8 cellular contexts compared by ENCODE assay signal in the genomic region with DNA sequence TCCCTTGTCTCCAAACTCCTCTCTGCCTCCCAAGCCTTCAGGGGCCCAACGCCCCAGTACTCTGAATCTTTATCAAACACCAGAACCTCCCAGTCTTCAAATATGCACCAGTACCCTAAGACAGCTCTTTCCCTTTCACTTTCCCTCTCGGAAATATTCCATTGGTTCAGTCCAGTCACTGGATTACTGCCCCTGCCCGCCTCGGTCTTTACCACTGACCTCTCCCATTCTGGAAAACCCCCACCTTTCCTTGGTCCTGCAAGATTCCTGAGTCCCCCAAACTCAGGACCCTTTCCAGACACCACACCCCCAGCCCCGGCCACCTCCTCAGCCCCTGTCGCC. TPM values are rescaled to one million over a fixed set of nuclear protein-coding genes. Genes with fewer than 3 reads are reported as not detected.
DNase-seq lines count a peak whose midpoint lies in the region; ATAC-seq and TF ChIP-seq lines count a peak whose summit lies in the region.

No MANE protein-coding gene starts in this region.

- peak overlapping the region; percentile 95 for H3K27ac Mint-ChIP-seq in activated CD4-positive, alpha-beta T cell treated with anti-CD3 and anti-CD28 coated beads, Interleukin-2, amount 10 ng/mL, durations not matched to agents 24 days and 14 days
- peak overlapping the region; percentile 93 for H3K27ac Mint-ChIP-seq in activated T-helper 2 cell treated with anti-CD3 and anti-CD28 coated beads, Interferon-gamma antibody, Interleukin-2, Interleukin-4, amounts not matched to agents 10 μg/mL and 5 μg/mL and 100 μg/mL, durations not matched to agents 14 hours and 24 hours and 36 hours

- peaks cover 55% of the 10 kb centered on the region for H3K4me1 ChIP-seq in left ventricle myocardium inferior
- H3K4me1 ChIP-seq in rectal smooth muscle tissue (ENCODE audit: control insufficient read depth, insufficient read depth, low read length) = peaks cover 5% of the 10 kb centered on the region

- H3K9me3 Mint-ChIP-seq in activated CD4-positive, alpha-beta T cell treated with anti-CD3 and anti-CD28 coated beads, Interleukin-2, amount 10 ng/mL, durations not matched to agents 24 days and 14 days = no peaks in the 10 kb centered on the region
- H3K9me3 Mint-ChIP-seq in activated T-helper 2 cell treated with anti-CD3 and anti-CD28 coated beads, Interferon-gamma antibody, Interleukin-2, Interleukin-4, amounts not matched to agents 10 μg/mL and 5 μg/mL and 100 μg/mL, durations not matched to agents 14 hours and 24 hours and 36 hours = peaks cover 6% of the 10 kb centered on the region

- H3K27me3 ChIP-seq in left ventricle myocardium inferior (ENCODE audit: low read depth) = no peaks in the 10 kb centered on the region
- H3K27me3 ChIP-seq in rectal smooth muscle tissue (ENCODE audit: control insufficient read depth, insufficient read depth, low read length) = no peaks in the 10 kb centered on the region

- no peak for ATAC-seq in HG03097 (IDR thresholded peaks at IDR 0.05; ENCODE audit: low FRiP score, unreplicated experiment)

- H3K4me3 Mint-ChIP-seq in activated CD4-positive, alpha-beta T cell treated with anti-CD3 and anti-CD28 coated beads, Interleukin-2, amount 10 ng/mL, durations not matched to agents 24 days and 14 days = peak overlapping the region; percentile 98
- H3K4me3 Mint-ChIP-seq in activated T-helper 2 cell treated with anti-CD3 and anti-CD28 coated beads, Interferon-gamma antibody, Interleukin-2, Interleukin-4, amounts not matched to agents 10 μg/mL and 5 μg/mL and 100 μg/mL, durations not matched to agents 14 hours and 24 hours and 36 hours (ENCODE audit: low read depth) = peak overlapping the region; percentile 96

- peak overlapping the region; percentile 96 for H3K27ac ChIP-seq in left ventricle myocardium inferior (replicated peaks)
- H3K27ac ChIP-seq in rectal smooth muscle tissue (ENCODE audit: low read depth, low read length) = peak overlapping the region; percentile 93

- peaks cover 49% of the 10 kb centered on the region for H3K4me1 Mint-ChIP-seq in activated CD4-positive, alpha-beta T cell treated with anti-CD3 and anti-CD28 coated beads, Interleukin-2, amount 10 ng/mL, durations not matched to agents 24 days and 14 days
- H3K4me1 Mint-ChIP-seq in activated T-helper 2 cell treated with anti-CD3 and anti-CD28 coated beads, Interferon-gamma antibody, Interleukin-2, Interleukin-4, amounts not matched to agents 10 μg/mL and 5 μg/mL and 100 μg/mL, durations not matched to agents 14 hours and 24 hours and 36 hours (ENCODE audit: low read depth) = peaks cover 46% of the 10 kb centered on the region

- intact Hi-C loops in activated CD4-positive, alpha-beta T cell treated with anti-CD3 and anti-CD28 coated beads, Interleukin-2, amount 10 ng/mL, durations not matched to agents 24 days and 14 days (cut with micrococcal nuclease) = loop anchor here (1.0 kb wide), 2 partner anchors 37 to 259 kb away; partner anchors contain the start of genes PPP2CA and VDAC1
- intact Hi-C loops in activated T-helper 2 cell treated with anti-CD3 and anti-CD28 coated beads, Interferon-gamma antibody, Interleukin-2, Interleukin-4, amounts not matched to agents 10 μg/mL and 5 μg/mL and 100 μg/mL, durations not matched to agents 14 hours and 24 hours and 36 hours (cut with micrococcal nuclease) = loop anchor here (1.0 to 2.0 kb wide), 3 partner anchors 8 to 37 kb away; partner anchors contain the start of gene VDAC1
- intact Hi-C loops in left ventricle myocardium inferior (cut with micrococcal nuclease) = no loop called here

- DNase-seq in activated CD4-positive, alpha-beta T cell treated with anti-CD3 and anti-CD28 coated beads, Interleukin-2, amount 10 ng/mL, durations not matched to agents 24 days and 14 days = peak; percentile 76
- DNase-seq in activated CD4-positive, alpha-beta T cell treated with anti-CD3 and anti-CD28 coated beads, Interleukin-2, amount 50 U/mL, for 48 hours = no peak
- no peak for DNase-seq in activated T-helper 2 cell treated with anti-CD3 and anti-CD28 coated beads, Interferon-gamma antibody, Interleukin-2, Interleukin-4, amounts not matched to agents 10 μg/mL and 5 μg/mL and 100 μg/mL, durations not matched to agents 14 hours and 24 hours and 36 hours (ENCODE audit: low spot score)
- DNase-seq in left ventricle myocardium inferior (no peak), amygdala (lab: John Stamatoyannopoulos, UW) (no peak), superior temporal gyrus (ENCODE audit: extremely low spot score) (no peak)

- H3K4me3 ChIP-seq in left ventricle myocardium inferior (peak overlapping the region; percentile 96), rectal smooth muscle tissue (ENCODE audit: low read length) (peak overlapping the region; percentile 99)

- peaks cover 46% of the 10 kb centered on the region for H3K36me3 Mint-ChIP-seq in activated CD4-positive, alpha-beta T cell treated with anti-CD3 and anti-CD28 coated beads, Interleukin-2, amount 10 ng/mL, durations not matched to agents 24 days and 14 days (ENCODE audit: low read depth)
- H3K36me3 Mint-ChIP-seq in activated T-helper 2 cell treated with anti-CD3 and anti-CD28 coated beads, Interferon-gamma antibody, Interleukin-2, Interleukin-4, amounts not matched to agents 10 μg/mL and 5 μg/mL and 100 μg/mL, durations not matched to agents 14 hours and 24 hours and 36 hours (ENCODE audit: low read depth) = peaks cover 63% of the 10 kb centered on the region

- no peak for TF ChIP-seq CTCF in left ventricle myocardium inferior (IDR thresholded peaks at IDR 0.05; ENCODE audit: borderline replicate concordance)

- peak overlapping the region; percentile 86 for H3K9ac ChIP-seq in rectal smooth muscle tissue (ENCODE audit: low read length)

- no peaks in the 10 kb centered on the region for H3K27me3 Mint-ChIP-seq in activated CD4-positive, alpha-beta T cell treated with anti-CD3 and anti-CD28 coated beads, Interleukin-2, amount 10 ng/mL, durations not matched to agents 24 days and 14 days
- H3K27me3 Mint-ChIP-seq in activated T-helper 2 cell treated with anti-CD3 and anti-CD28 coated beads, Interferon-gamma antibody, Interleukin-2, Interleukin-4, amounts not matched to agents 10 μg/mL and 5 μg/mL and 100 μg/mL, durations not matched to agents 14 hours and 24 hours and 36 hours (ENCODE audit: low read depth) = no peaks in the 10 kb centered on the region

- H3K9me3 ChIP-seq in left ventricle myocardium inferior (replicated peaks) = peaks cover 8% of the 10 kb centered on the region

- H3K36me3 ChIP-seq in left ventricle myocardium inferior (peaks cover 34% of the 10 kb centered on the region), rectal smooth muscle tissue (ENCODE audit: control insufficient read depth, insufficient read depth, low read length) (peaks cover 2% of the 10 kb centered on the region)

RNA-seq across cellular contexts. Expression of gene C5orf15, which starts 0.7 kb away (rescaled TPM):
- total RNA-seq in activated CD4-positive, alpha-beta T cell treated with anti-CD3 and anti-CD28 coated beads, Interleukin-2, amount 10 ng/mL, durations not matched to agents 24 days and 14 days = 41.4 and 45.0 TPM in 2 replicates
- total RNA-seq in activated T-helper 2 cell treated with anti-CD3 and anti-CD28 coated beads, Interferon-gamma antibody, Interleukin-2, Interleukin-4, amounts not matched to agents 10 μg/mL and 5 μg/mL and 100 μg/mL, durations not matched to agents 14 hours and 24 hours and 36 hours = 63.7 and 66.7 TPM in 2 replicates
- total RNA-seq in left ventricle myocardium inferior = 34.4 TPM

RNA-seq across cellular contexts. Expression of gene VDAC1, which starts 37.1 kb away (rescaled TPM):
- 508 and 515 TPM in 2 replicates for total RNA-seq in activated CD4-positive, alpha-beta T cell treated with anti-CD3 and anti-CD28 coated beads, Interleukin-2, amount 10 ng/mL, durations not matched to agents 24 days and 14 days
- total RNA-seq in activated T-helper 2 cell treated with anti-CD3 and anti-CD28 coated beads, Interferon-gamma antibody, Interleukin-2, Interleukin-4, amounts not matched to agents 10 μg/mL and 5 μg/mL and 100 μg/mL, durations not matched to agents 14 hours and 24 hours and 36 hours = 455 and 459 TPM in 2 replicates
- total RNA-seq in left ventricle myocardium inferior = 501 TPM
